Comparison of ENCODE assay signal across 8 cellular contexts in genomic region chr20:62791301-62792181, GRCh38. TPM values are rescaled to one million over a fixed set of nuclear protein-coding genes. Genes with fewer than 3 reads are reported as not detected.
DNase-seq lines count a peak whose midpoint lies in the region; ATAC-seq and TF ChIP-seq lines count a peak whose summit lies in the region.

No MANE protein-coding gene starts in this region.

- peak overlapping the region; percentile 37 for H2AK9ac ChIP-seq in IMR-90 (replicated peaks; ENCODE audit: low read depth, low read length, poor library complexity)

- WGBS in IMR-90 (ENCODE audit: extremely low coverage in 2 of 2, insufficient read length in 1 of 2), 2 experiments = 42% methylated on average over 6 of the region's 23 CpGs; no CpG with 5 or more reads in 1 of the 2 experiments
- WGBS in endodermal cell (ENCODE audit: insufficient coverage in 1 of 2, insufficient read length in 1 of 2), 2 experiments = 32 to 40% methylated on average over 20 to 23 of the region's 23 CpGs

- peak overlapping the region; percentile 79 for H2AFZ ChIP-seq in IMR-90 (replicated peaks; ENCODE audit: low read length, poor library complexity)

- H2BK20ac ChIP-seq in IMR-90 (ENCODE audit: low read depth, low read length) = peak overlapping the region; percentile 75

- dilution Hi-C loops in IMR-90 (cut with HindIII; ENCODE audit: low sequenced_read_pairs, unreplicated experiment) = no loop called here

- H3K9ac ChIP-seq in IMR-90 (ENCODE audit: low read depth, low read length) (no peak overlapping the region), endodermal cell (ENCODE audit: extremely low read depth, low read length, poor library complexity, severe bottlenecking) (no peak overlapping the region)

- no peak overlapping the region for H3K4me2 ChIP-seq in IMR-90 (ENCODE audit: low read depth, low read length)

- TF ChIP-seq CTCF in IMR-90 (conservative IDR thresholded peaks at IDR 0.05; ENCODE audit: low read depth, low read length) (peak; percentile 99), endodermal cell (conservative IDR thresholded peaks at IDR 0.05) (peak; percentile 99)

- H3K27me3 Mint-ChIP-seq in endodermal cell (ENCODE audit: insufficient read depth) = peaks cover 20% of the 10 kb centered on the region

- H3K36me3 Mint-ChIP-seq in endodermal cell (ENCODE audit: low read depth) = no peaks in the 10 kb centered on the region

- no peak overlapping the region for H3K56ac ChIP-seq in IMR-90 (ENCODE audit: extremely low read depth, insufficient read depth, low read length)

- no peak overlapping the region for H3K23ac ChIP-seq in IMR-90 (ENCODE audit: low read depth, low read length)

- in situ Hi-C loops in IMR-90 (cut with MboI; ENCODE audit: low sequenced_read_pairs) = loop anchor here (5.0 kb wide), 1 partner anchor 124 kb away; no protein-coding TSS in a partner anchor

- no peak overlapping the region for H4K91ac ChIP-seq in IMR-90 (ENCODE audit: insufficient read depth, low read depth, low read length)

- no peaks in the 10 kb centered on the region for H3K36me3 ChIP-seq in IMR-90 (ENCODE audit: control insufficient read depth, insufficient read depth, low read length)
- no peaks in the 10 kb centered on the region for H3K36me3 ChIP-seq in endodermal cell (ENCODE audit: control insufficient read depth, insufficient read depth, low read length)

- H3K4ac ChIP-seq in IMR-90 (ENCODE audit: low read depth, low read length) = peak overlapping the region; percentile 82

- H4K5ac ChIP-seq in IMR-90 (ENCODE audit: low read depth, low read length) = no peak overlapping the region

- H3K4me1 Mint-ChIP-seq in endodermal cell = no peaks in the 10 kb centered on the region

- no peak overlapping the region for H3K27ac Mint-ChIP-seq in endodermal cell

- peak overlapping the region; percentile 29 for H3K4me3 Mint-ChIP-seq in endodermal cell

- no peak overlapping the region for H3K18ac ChIP-seq in IMR-90 (ENCODE audit: low read depth, low read length)

- H2AK5ac ChIP-seq in IMR-90 (ENCODE audit: low read depth, low read length) = peak overlapping the region; percentile 56

- ATAC-seq in IMR-90 (ENCODE audit: low read depth) (peak; percentile 33), GM21528 (IDR thresholded peaks at IDR 0.05; ENCODE audit: low FRiP score, unreplicated experiment) (no peak)

- H3K4me3 ChIP-seq in IMR-90 (ENCODE audit: insufficient read depth, low read depth, low read length) = no peak overlapping the region
- H3K4me3 ChIP-seq in endodermal cell (ENCODE audit: low read length) = no peak overlapping the region

- H3K9me3 ChIP-seq in IMR-90 (ENCODE audit: control insufficient read depth, insufficient read depth, low read length) = no peaks in the 10 kb centered on the region
- H3K9me3 ChIP-seq in endodermal cell (ENCODE audit: control insufficient read depth, low read length) = no peaks in the 10 kb centered on the region

- H3K27me3 ChIP-seq in IMR-90 (ENCODE audit: control insufficient read depth, insufficient read depth, low read length) (no peaks in the 10 kb centered on the region; the same call in 1 of the 2 replicates), endodermal cell (ENCODE audit: control insufficient read depth, insufficient read depth, low read length, poor library complexity, severe bottlenecking) (peaks cover 16% of the 10 kb centered on the region)

- H3K27ac ChIP-seq in IMR-90 (ENCODE audit: insufficient read depth, low read length) (no peak overlapping the region; the same call in 1 of the 2 replicates), endodermal cell (ENCODE audit: low read depth, low read length) (no peak overlapping the region)

- peaks cover 17% of the 10 kb centered on the region for H3K9me1 ChIP-seq in IMR-90 (ENCODE audit: insufficient read depth, low read length)

- peaks cover 0 to 4% of the 10 kb centered on the region in 2 experiments; a peak in 1 of 4 replicates for H3K79me1 ChIP-seq in IMR-90 (ENCODE audit: low read depth in 1 of 2, low read length in 2 of 2)

- 0 out of 2 replicates have a peak, but pooled peaks cover 6% of the 10 kb centered on the region for H4K20me1 ChIP-seq in IMR-90 (ENCODE audit: insufficient read depth, low read length)

- POLR2A ChIA-PET in IMR-90 (lab: Charles Lee; ENCODE audit: unreplicated experiment) = no interaction called here

- H2BK120ac ChIP-seq in IMR-90 (ENCODE audit: low read depth, low read length) = peak overlapping the region; percentile 86

- no peak overlapping the region for H3K14ac ChIP-seq in IMR-90 (replicated peaks; ENCODE audit: low read depth, low read length)

- BruUV-seq in IMR-90 (replicated peaks; lab: Mats Ljungman, UMichigan) = no TSS peak

- peak; percentile 98 for TF ChIP-seq RAD21 in IMR-90 (IDR thresholded peaks at IDR 0.05; ENCODE audit: low read length)

- DNase-seq in COR-L47 (lab: John Stamatoyannopoulos, UW) (peak; percentile 94), IMR-90 (peak; percentile 91), NOMO-1 treated with dmso at 0.1 percent for 144 hours (lab: John Stamatoyannopoulos, UW; ENCODE audit: unreplicated experiment) (peak; percentile 91), endodermal cell (peak; percentile 96), midbrain (lab: John Stamatoyannopoulos, UW) (peak; percentile 92)
- peak; percentile 86 for DNase-seq in activated CD8-positive, alpha-beta memory T cell treated with anti-CD3 and anti-CD28 coated beads for 24 hours
- DNase-seq in stimulated activated CD8-positive, alpha-beta memory T cell treated with anti-CD3 and anti-CD28 coated beads, Interleukin-4, amount 100 ng/mL, for 48 hours = peak; percentile 85

- H2BK5ac ChIP-seq in IMR-90 (ENCODE audit: low read depth, low read length, poor library complexity, severe bottlenecking) = peak overlapping the region; percentile 18

- intact Hi-C loops in IMR-90 (cut with micrococcal nuclease) = loop anchor here (1.0 to 5.0 kb wide), 4 partner anchors 39 to 289 kb away; no protein-coding TSS in a partner anchor

- H4K8ac ChIP-seq in IMR-90 (ENCODE audit: low read depth in 2 of 2, low read length in 2 of 2) = peak overlapping the region in 1 of 2 experiments; percentile 39; a peak in 1 of 4 replicates

- H3K9me3 Mint-ChIP-seq in endodermal cell = no peaks in the 10 kb centered on the region

- peaks cover 19% of the 10 kb centered on the region for H3K4me1 ChIP-seq in IMR-90 (ENCODE audit: control insufficient read depth, insufficient read depth, low read length)
- H3K4me1 ChIP-seq in endodermal cell (ENCODE audit: control insufficient read depth, insufficient read depth, low read length) = no peaks in the 10 kb centered on the region

- peak overlapping the region; percentile 13; the same call in 1 of the 3 replicates for H2BK15ac ChIP-seq in IMR-90 (ENCODE audit: low read depth, low read length)

- CTCF ChIA-PET in IMR-90 (lab: Yijun Ruan, JAX) = interaction anchor here (0.5 to 2.6 kb wide), 19 partner anchors 12 to 1371 kb away, joined by 3 to 19 read pairs (median 3); partner anchors contain the start of gene NTSR1

- TF ChIP-seq POLR2A in IMR-90 (IDR thresholded peaks at IDR 0.05; ENCODE audit: low read depth, low read length) = peak; percentile 46; the same call in 1 of the 2 replicates

TF ChIP-seq in IMR-90, 13 proteins besides CTCF, POLR2A, EP300 and RAD21:
- TF ChIP-seq BHLHE40 (IDR thresholded peaks at IDR 0.05; ENCODE audit: low read depth, low read length) = no peak
- no peak for TF ChIP-seq RFX5 (IDR thresholded peaks at IDR 0.05; ENCODE audit: low read depth, low read length)
- TF ChIP-seq MXI1 (IDR thresholded peaks at IDR 0.05; ENCODE audit: borderline replicate concordance, low read depth, low read length) = peak; percentile 90
- no peak for TF ChIP-seq USF2 (IDR thresholded peaks at IDR 0.05; ENCODE audit: low read depth, low read length)
- TF ChIP-seq SMC3 (IDR thresholded peaks at IDR 0.05; ENCODE audit: low read depth, low read length) = peak; percentile 99
- TF ChIP-seq FOS (IDR thresholded peaks at IDR 0.05; ENCODE audit: low read depth, low read length) = no peak

RNA-seq across cellular contexts. Expression of gene MRGBP, which starts 4.7 kb away (rescaled TPM):
- total RNA-seq in IMR-90 (2012; rRNA removed) (18.3 and 21.9 TPM in 2 replicates), endodermal cell (10 to 100 TPM; 14.3 to 18.7 TPM)
- 15.5 and 17.7 TPM in 2 replicates for polyA plus RNA-seq in IMR-90 (2012; rRNA removed)
- 14.9 and 16.0 TPM in 2 replicates for polyA plus RNA-seq in IMR-90 (2012; cell fraction: cytosol; rRNA removed)
- polyA plus RNA-seq in IMR-90 (2012; cell fraction: nucleus; rRNA removed; ENCODE audit: low replicate concordance) = 21.4 and 23.1 TPM in 2 replicates
- polyA plus RNA-seq in endodermal cell (2013, experiment 1 of 2) = 18.3 TPM
- 18.5 TPM for polyA plus RNA-seq in endodermal cell (2013, experiment 2 of 2)

RNA-seq across cellular contexts. Expression of gene OGFR, which starts 13.1 kb away (rescaled TPM):
- 22.4 and 26.9 TPM in 2 replicates for total RNA-seq in IMR-90 (2012; rRNA removed)
- 30.1 and 38.2 TPM in 2 replicates for polyA plus RNA-seq in IMR-90 (2012; rRNA removed)
- polyA plus RNA-seq in IMR-90 (2012; cell fraction: cytosol; rRNA removed) = 45.5 and 52.1 TPM in 2 replicates
- 73.9 and 106 TPM in 2 replicates for polyA plus RNA-seq in IMR-90 (2012; cell fraction: nucleus; rRNA removed; ENCODE audit: low replicate concordance)
- total RNA-seq in endodermal cell = 10 to 100 TPM; 28.1 to 28.5 TPM
- 23.9 TPM for polyA plus RNA-seq in endodermal cell (2013, experiment 1 of 2)
- 19.5 TPM for polyA plus RNA-seq in endodermal cell (2013, experiment 2 of 2)

RNA-seq across cellular contexts. Expression of gene COL9A3, which starts 25.3 kb away (rescaled TPM):
- total RNA-seq in IMR-90 (2012; rRNA removed) (0.28 and 0.36 TPM in 2 replicates), endodermal cell (100 to 1,000 TPM in 1 of 2 donors, 10 to 100 TPM in 1; 48.9 to 133 TPM)
- polyA plus RNA-seq in IMR-90 (2012; rRNA removed) = 1.4 TPM in 2 replicates
- polyA plus RNA-seq in IMR-90 (2012; cell fraction: cytosol; rRNA removed) = 2.3 and 2.9 TPM in 2 replicates
- polyA plus RNA-seq in IMR-90 (2012; cell fraction: nucleus; rRNA removed; ENCODE audit: low replicate concordance) = 11.3 and 14.6 TPM in 2 replicates
- 71.6 TPM for polyA plus RNA-seq in endodermal cell (2013, experiment 1 of 2)
- 66.6 TPM for polyA plus RNA-seq in endodermal cell (2013, experiment 2 of 2)

Comparison
In these comparisons a context has a peak if more than half of its experiments do, and no peak if none do; other contexts are left out.
1. RNA of gene COL9A3, which starts 25.3 kb away (total RNA-seq): 48.9 to 133 TPM in endodermal cell; 0.28 to 0.36 TPM in IMR-90; every median in the first group is over 10 times any median in the second.
2. Peak in every context shown above with its lines, with median percentiles within 50 percentile points of each other: DNase-seq.